15 cellular contexts compared by ENCODE assay signal in the genomic region with DNA sequence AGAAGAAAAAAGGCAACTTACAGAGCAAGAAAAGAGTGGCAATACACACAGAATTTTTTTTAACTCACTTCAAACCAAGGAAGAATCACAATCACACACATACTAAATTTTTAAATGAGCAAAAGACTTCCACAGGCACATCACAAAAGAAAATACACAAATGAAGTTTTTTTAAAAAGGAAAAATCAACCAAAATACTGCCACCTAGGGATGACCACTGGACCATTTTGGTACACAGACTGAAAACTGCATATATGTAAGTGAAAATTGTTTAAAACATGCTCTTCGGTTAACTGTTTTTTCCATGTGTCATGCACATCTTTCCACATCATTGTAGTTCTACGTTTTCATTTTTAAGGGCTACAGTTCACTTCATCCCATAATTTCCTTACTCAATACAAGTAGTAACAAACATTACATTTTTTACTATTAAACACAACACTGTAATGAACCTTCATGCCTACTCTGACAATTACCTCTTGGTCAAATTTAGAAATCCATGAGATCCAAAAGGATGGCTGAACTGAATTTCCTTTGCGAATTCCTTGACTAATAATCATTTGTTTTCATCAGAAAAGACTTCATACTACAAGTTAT.
DNase-seq lines count a peak whose midpoint lies in the region; ATAC-seq and TF ChIP-seq lines count a peak whose summit lies in the region.
"Had no signal": no experiment of that assay in that cellular context is flagged by ENCODE, and none has a peak within 500 bp of the region (broad histone marks: within the 10 kb centered on the region; RNA-seq: fewer than 3 reads in every experiment).

No MANE protein-coding gene starts in this region.

- H3K9ac ChIP-seq in mesenchymal stem cell (ENCODE audit: low read length): no peak overlapping the region

- CTCF ChIA-PET in CD8-positive, alpha-beta T cell (lab: Charles Lee): no interaction called here

- H3K9me3 Mint-ChIP-seq in CD8-positive, alpha-beta T cell: no peaks in the 10 kb centered on the region
- no peaks in the 10 kb centered on the region for H3K9me3 Mint-ChIP-seq in HFFc6
- no peaks in the 10 kb centered on the region for H3K9me3 Mint-ChIP-seq in activated T-helper 1 cell treated with anti-CD3 and anti-CD28 coated beads, Interleukin-12 subunit alpha, Interleukin-12 subunit beta, Interleukin-2, Interleukin-4 antibody, amounts not matched to agents 30 ng/mL and 10 ng/mL and 1 ng/mL, durations not matched to agents 14 hours and 24 hours and 36 hours
- H3K9me3 Mint-ChIP-seq: memory B cell had no signal

- no peak for DNase-seq in CD8-positive, alpha-beta T cell
- DNase-seq in HFFc6: no peak
- peak; percentile 13 for DNase-seq in astrocyte of the hippocampus (ENCODE audit: low read depth, low spot score)
- DNase-seq in mesenchymal stem cell: peak; percentile 34
- DNase-seq in posterior vena cava (ENCODE audit: low spot score): no peak
- no peak for DNase-seq in activated T-cell treated with anti-CD3 and anti-CD28 coated beads for 4 hours
- DNase-seq in activated T-helper 1 cell treated with anti-CD3 and anti-CD28 coated beads, Interleukin-12 subunit alpha, Interleukin-12 subunit beta, Interleukin-2, Interleukin-4 antibody, amounts not matched to agents 30 ng/mL and 10 ng/mL and 1 ng/mL, durations not matched to agents 14 hours and 24 hours and 36 hours (ENCODE audit: low spot score): no peak
- DNase-seq: activated CD4-positive, alpha-beta T cell treated with anti-CD3 and anti-CD28 coated beads, Interleukin-2, amount 50 U/mL, for 4 hours; DMS153; foreskin melanocyte; NCI-H2171; SIG-M5; small intestine had no signal

- H3K4me1 ChIP-seq in CD8-positive, alpha-beta T cell (ENCODE audit: insufficient read depth, low read length): peaks cover 9% of the 10 kb centered on the region
- peaks cover 11% of the 10 kb centered on the region for H3K4me1 ChIP-seq in mesenchymal stem cell (ENCODE audit: control insufficient read depth, insufficient read depth, low read depth, low read length)

- H2BK120ac ChIP-seq in mesenchymal stem cell (ENCODE audit: low read depth, low read length): no peak overlapping the region

- no peak overlapping the region for H3K18ac ChIP-seq in mesenchymal stem cell (ENCODE audit: low read depth in 1 of 2, low read length in 2 of 2)

- TF ChIP-seq CTCF in CD8-positive, alpha-beta T cell (IDR thresholded peaks at IDR 0.05): peak; percentile 15
- peak; percentile 83 for TF ChIP-seq CTCF in HFFc6 (IDR thresholded peaks at IDR 0.05)

- no peaks in the 10 kb centered on the region for H3K27me3 Mint-ChIP-seq in CD8-positive, alpha-beta T cell (ENCODE audit: low read depth)
- no peaks in the 10 kb centered on the region; the same call in 1 of the 2 replicates for H3K27me3 Mint-ChIP-seq in HFFc6 (ENCODE audit: insufficient read depth)
- H3K27me3 Mint-ChIP-seq in activated T-helper 1 cell treated with anti-CD3 and anti-CD28 coated beads, Interleukin-12 subunit alpha, Interleukin-12 subunit beta, Interleukin-2, Interleukin-4 antibody, amounts not matched to agents 30 ng/mL and 10 ng/mL and 1 ng/mL, durations not matched to agents 14 hours and 24 hours and 36 hours (ENCODE audit: insufficient read depth): no peaks in the 10 kb centered on the region
- H3K27me3 Mint-ChIP-seq: memory B cell had no signal

- WGBS in mesenchymal stem cell: 90% methylated on average over 3 of the region's 3 CpGs

- H2BK12ac ChIP-seq in mesenchymal stem cell (ENCODE audit: low read length in 2 of 2): no peak overlapping the region

- no peak overlapping the region for H2BK15ac ChIP-seq in mesenchymal stem cell (ENCODE audit: low read depth, poor library complexity, severe bottlenecking)

- no peak overlapping the region for H3K23ac ChIP-seq in mesenchymal stem cell (ENCODE audit: low read length in 2 of 2)

- H3K9me3 ChIP-seq in CD8-positive, alpha-beta T cell (ENCODE audit: low read length): no peaks in the 10 kb centered on the region
- no peaks in the 10 kb centered on the region for H3K9me3 ChIP-seq in mesenchymal stem cell (ENCODE audit: control insufficient read depth, low read length)

- H3K27me3 ChIP-seq in CD8-positive, alpha-beta T cell (ENCODE audit: insufficient read depth, low read length): no peaks in the 10 kb centered on the region
- no peaks in the 10 kb centered on the region for H3K27me3 ChIP-seq in mesenchymal stem cell (ENCODE audit: control insufficient read depth in 1 of 2, insufficient read depth in 1 of 2, low read length in 2 of 2)

- ATAC-seq in CD8-positive, alpha-beta T cell: no peak
- ATAC-seq in HG03159 (IDR thresholded peaks at IDR 0.05; ENCODE audit: unreplicated experiment): no peak

- H3K79me1 ChIP-seq in mesenchymal stem cell (replicated peaks; ENCODE audit: low read length, poor library complexity, severe bottlenecking): peaks cover 19% of the 10 kb centered on the region

- no peak overlapping the region for H4K91ac ChIP-seq in mesenchymal stem cell (ENCODE audit: low read length)

- H3K27ac ChIP-seq in CD8-positive, alpha-beta T cell (ENCODE audit: low read depth, low read length): no peak overlapping the region
- H3K27ac ChIP-seq in mesenchymal stem cell (ENCODE audit: low read length, poor library complexity, severe bottlenecking): no peak overlapping the region

- no peak overlapping the region for H3K14ac ChIP-seq in mesenchymal stem cell (ENCODE audit: low read length in 2 of 2)

- no peak overlapping the region for H3K4me3 Mint-ChIP-seq in CD8-positive, alpha-beta T cell
- H3K4me3 Mint-ChIP-seq in HFFc6: no peak overlapping the region
- H3K4me3 Mint-ChIP-seq in activated T-helper 1 cell treated with anti-CD3 and anti-CD28 coated beads, Interleukin-12 subunit alpha, Interleukin-12 subunit beta, Interleukin-2, Interleukin-4 antibody, amounts not matched to agents 30 ng/mL and 10 ng/mL and 1 ng/mL, durations not matched to agents 14 hours and 24 hours and 36 hours: no peak overlapping the region
- H3K4me3 Mint-ChIP-seq: memory B cell had no signal

- H2AFZ ChIP-seq in mesenchymal stem cell (ENCODE audit: low read depth, low read length): no peak overlapping the region

- H3K27ac Mint-ChIP-seq in CD8-positive, alpha-beta T cell: no peak overlapping the region
- no peak overlapping the region for H3K27ac Mint-ChIP-seq in HFFc6
- H3K27ac Mint-ChIP-seq in activated T-helper 1 cell treated with anti-CD3 and anti-CD28 coated beads, Interleukin-12 subunit alpha, Interleukin-12 subunit beta, Interleukin-2, Interleukin-4 antibody, amounts not matched to agents 30 ng/mL and 10 ng/mL and 1 ng/mL, durations not matched to agents 14 hours and 24 hours and 36 hours: no peak overlapping the region

- no peak overlapping the region for H2BK5ac ChIP-seq in mesenchymal stem cell (ENCODE audit: low read depth, low read length, poor library complexity, severe bottlenecking)

- intact Hi-C loops in CD8-positive, alpha-beta T cell (cut with DNase I, micrococcal nuclease): no loop called here
- intact Hi-C loops in posterior vena cava (cut with DNase I): no loop called here
- intact Hi-C loops in activated T-helper 1 cell treated with anti-CD3 and anti-CD28 coated beads, Interleukin-12 subunit alpha, Interleukin-12 subunit beta, Interleukin-2, Interleukin-4 antibody, amounts not matched to agents 30 ng/mL and 10 ng/mL and 1 ng/mL, durations not matched to agents 14 hours and 24 hours and 36 hours (cut with micrococcal nuclease): no loop called here

- H3K4me2 ChIP-seq in mesenchymal stem cell (ENCODE audit: low read length, poor library complexity, severe bottlenecking): no peak overlapping the region

- POLR2A ChIA-PET in CD8-positive, alpha-beta T cell (lab: Charles Lee): no interaction called here

- H3K4ac ChIP-seq in mesenchymal stem cell (ENCODE audit: low read depth in 1 of 2, low read length in 2 of 2): no peak overlapping the region

- H4K8ac ChIP-seq in mesenchymal stem cell (ENCODE audit: low read length): no peak overlapping the region

- no peaks in the 10 kb centered on the region for H3K36me3 ChIP-seq in CD8-positive, alpha-beta T cell (ENCODE audit: insufficient read depth, low read length)
- H3K36me3 ChIP-seq in mesenchymal stem cell (ENCODE audit: control insufficient read depth in 1 of 2, insufficient read depth in 2 of 2, low read depth in 1 of 2, low read length in 2 of 2): peaks cover 3 to 6% of the 10 kb centered on the region in 2 experiments

- H3K4me3 ChIP-seq in CD8-positive, alpha-beta T cell (ENCODE audit: low read depth, low read length): no peak overlapping the region
- H3K4me3 ChIP-seq in mesenchymal stem cell (ENCODE audit: insufficient read depth in 1 of 2, low read depth in 1 of 2, low read length in 2 of 2): no peak overlapping the region

- peaks cover 9% of the 10 kb centered on the region for H3K36me3 Mint-ChIP-seq in CD8-positive, alpha-beta T cell
- peaks cover 11% of the 10 kb centered on the region for H3K36me3 Mint-ChIP-seq in HFFc6 (ENCODE audit: low read depth)
- H3K36me3 Mint-ChIP-seq in activated T-helper 1 cell treated with anti-CD3 and anti-CD28 coated beads, Interleukin-12 subunit alpha, Interleukin-12 subunit beta, Interleukin-2, Interleukin-4 antibody, amounts not matched to agents 30 ng/mL and 10 ng/mL and 1 ng/mL, durations not matched to agents 14 hours and 24 hours and 36 hours (ENCODE audit: low read depth): peaks cover 13% of the 10 kb centered on the region

- H3K4me1 Mint-ChIP-seq in CD8-positive, alpha-beta T cell (ENCODE audit: low read depth): peaks cover 59% of the 10 kb centered on the region
- peaks cover 26% of the 10 kb centered on the region for H3K4me1 Mint-ChIP-seq in HFFc6 (ENCODE audit: low read depth)
- peaks cover 22% of the 10 kb centered on the region for H3K4me1 Mint-ChIP-seq in activated T-helper 1 cell treated with anti-CD3 and anti-CD28 coated beads, Interleukin-12 subunit alpha, Interleukin-12 subunit beta, Interleukin-2, Interleukin-4 antibody, amounts not matched to agents 30 ng/mL and 10 ng/mL and 1 ng/mL, durations not matched to agents 14 hours and 24 hours and 36 hours (ENCODE audit: low read depth)

- H2AK5ac ChIP-seq in mesenchymal stem cell (ENCODE audit: low read length, severe bottlenecking): no peak overlapping the region

Comparison
In these comparisons a context has a peak if more than half of its experiments do, and no peak if none do; other contexts are left out.
1. DNase-seq: peak in astrocyte of the hippocampus (single experiment) and mesenchymal stem cell (single experiment); none in CD8-positive, alpha-beta T cell (0 of 7), HFFc6 (single experiment), posterior vena cava (single experiment), activated T-cell treated with anti-CD3 and anti-CD28 coated beads for 4 hours (single experiment) and activated T-helper 1 cell treated with anti-CD3 and anti-CD28 coated beads, Interleukin-12 subunit alpha, Interleukin-12 subunit beta, Interleukin-2, Interleukin-4 antibody, amounts not matched to agents 30 ng/mL and 10 ng/mL and 1 ng/mL, durations not matched to agents 14 hours and 24 hours and 36 hours (single experiment).